20 cellular contexts compared by ENCODE assay signal in genomic region chr10:118957966-118958365, GRCh38.
"Had no signal": no experiment of that assay in that cellular context is flagged by ENCODE, and none has a peak within 500 bp of the region (broad histone marks: within the 10 kb centered on the region; RNA-seq: fewer than 3 reads in every experiment).

No MANE protein-coding gene starts in this region.

- H3K9me3 ChIP-seq: left lung, psoas muscle, right lobe of liver had no signal

- H3K36me3 ChIP-seq: left lung, right lobe of liver had no signal

- DNase-seq: activated CD4-positive, alpha-beta memory T cell treated with anti-CD3 and anti-CD28 coated beads for 36 hours; activated CD4-positive, alpha-beta T cell treated with anti-CD3 and anti-CD28 coated beads for 36 hours; activated naive CD4-positive, alpha-beta T cell treated with anti-CD3 and anti-CD28 coated beads, Interleukin-2, amount 10 ng/mL, durations not matched to agents 7 days and 5 days; activated naive CD8-positive, alpha-beta T cell treated with anti-CD3 and anti-CD28 coated beads, Interleukin-2, amount 50 U/mL, for 24 hours; activated T-cell treated with anti-CD3 and anti-CD28 coated beads, Interleukin-2, amount 50 U/mL, for 4 hours; anterior cingulate cortex; erythroblast; foreskin melanocyte; glutamatergic neuron; hypothalamus; left lung; mammary epithelial cell; stimulated activated CD4-positive, alpha-beta T cell treated with anti-CD3 and anti-CD28 coated beads, Interleukin-4, amount 100 ng/mL, for 4 hours; SW 1271; T-helper 2 cell had no signal

- H3K27me3 ChIP-seq: left lung, right lobe of liver had no signal

- H3K4me3 ChIP-seq: coronary artery, left lung, psoas muscle, right lobe of liver had no signal

- ATAC-seq: activated CD4-positive, alpha-beta T cell treated with anti-CD3 and anti-CD28 coated beads for 36 hours; activated naive CD8-positive, alpha-beta T cell treated with anti-CD3 and anti-CD28 coated beads, Interleukin-2, amount 50 U/mL, for 24 hours; activated T-cell treated with anti-CD3 and anti-CD28 coated beads, Interleukin-2, amount 50 U/mL, for 4 hours; left lung; psoas muscle; right lobe of liver; stimulated activated memory B cell treated with anti-CD40 and anti-IgM and Interleukin-4, amounts not matched to agents 10 μg/mL and 1 μg/mL and 100 μg/mL, for 72 hours had no signal

- H3K27ac ChIP-seq: coronary artery, left lung, right lobe of liver, VCaP had no signal
